17 cellular contexts compared by ENCODE assay signal in the genomic region with DNA sequence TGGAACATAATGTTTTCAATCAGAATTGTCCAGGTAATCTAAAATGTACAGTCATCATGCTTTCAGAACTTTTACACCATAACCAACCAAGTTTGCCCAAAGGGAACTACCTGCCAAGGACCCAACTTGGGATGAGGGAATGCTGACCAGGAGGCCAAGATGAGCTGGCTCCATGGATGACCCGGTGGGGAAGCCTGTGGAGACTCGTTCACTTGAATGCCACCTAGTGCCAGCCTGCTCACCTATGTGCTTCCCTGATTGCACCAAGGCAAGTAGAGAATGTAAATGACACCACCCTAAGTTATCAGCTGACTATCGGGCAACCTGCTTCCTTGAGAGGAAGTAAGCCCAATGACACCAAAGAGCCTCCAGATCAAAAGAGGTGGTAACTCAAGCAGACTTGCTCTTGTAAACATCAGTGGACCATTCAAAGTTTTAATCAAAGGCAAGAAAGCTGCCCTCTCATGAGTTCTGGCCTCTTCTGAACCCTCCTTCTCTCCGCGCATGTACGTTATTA.
DNase-seq lines count a peak whose midpoint lies in the region; ATAC-seq and TF ChIP-seq lines count a peak whose summit lies in the region.
"Had no signal": no experiment of that assay in that cellular context is flagged by ENCODE, and none has a peak within 500 bp of the region (broad histone marks: within the 10 kb centered on the region; RNA-seq: fewer than 3 reads in every experiment).

No MANE protein-coding gene starts in this region.

- peaks cover 56 to 76% (median 68%) of the 10 kb centered on the region in 10 experiments for H3K4me1 ChIP-seq in BLaER1 treated with 17β-estradiol and CSF1 and Interleukin-3, amounts not matched to agents 10 nM and 100 nM
- H3K4me1 ChIP-seq: HAP-1 had no signal

- TF ChIP-seq CTCF in endothelial cell (IDR thresholded peaks at IDR 0.05; ENCODE audit: unreplicated experiment) (no peak), nephron progenitor cell (IDR thresholded peaks at IDR 0.05) (no peak)

- peak overlapping the region in 9 of 11 experiments; percentile 51 to 88 (median 76); a peak in 17 of 22 replicates for H3K4me2 ChIP-seq in BLaER1 treated with 17β-estradiol and CSF1 and Interleukin-3, amounts not matched to agents 10 nM and 100 nM

- H3K4me3 ChIP-seq in BLaER1 treated with 17β-estradiol and CSF1 and Interleukin-3, amounts not matched to agents 10 nM and 100 nM = no peak overlapping the region
- H3K4me3 ChIP-seq: HAP-1 had no signal

- intact Hi-C loops in activated CD4-positive, alpha-beta T cell treated with anti-CD3 and anti-CD28 coated beads for 36 hours (cut with DNase I, micrococcal nuclease) = loop anchor here (2.0 to 5.0 kb wide), 3 partner anchors 80 to 297 kb away; no protein-coding TSS in a partner anchor
- intact Hi-C loops in activated T-helper 1 cell treated with anti-CD3 and anti-CD28 coated beads, Interleukin-12 subunit alpha, Interleukin-12 subunit beta, Interleukin-2, Interleukin-4 antibody, amounts not matched to agents 30 ng/mL and 10 ng/mL and 1 ng/mL, durations not matched to agents 14 hours and 24 hours and 36 hours (cut with micrococcal nuclease) = loop anchor here (2.0 to 5.0 kb wide), 2 partner anchors 18 to 282 kb away; a partner anchor contains a TSS

- no peaks in the 10 kb centered on the region for H4K20me1 ChIP-seq in BLaER1 treated with 17β-estradiol and CSF1 and Interleukin-3, amounts not matched to agents 10 nM and 100 nM

- H3K27me3 Mint-ChIP-seq in activated CD4-positive, alpha-beta T cell treated with anti-CD3 and anti-CD28 coated beads for 36 hours = no peaks in the 10 kb centered on the region
- H3K27me3 Mint-ChIP-seq in activated T-helper 1 cell treated with anti-CD3 and anti-CD28 coated beads, Interleukin-12 subunit alpha, Interleukin-12 subunit beta, Interleukin-2, Interleukin-4 antibody, amounts not matched to agents 30 ng/mL and 10 ng/mL and 1 ng/mL, durations not matched to agents 14 hours and 24 hours and 36 hours (ENCODE audit: insufficient read depth) = no peaks in the 10 kb centered on the region
- H3K27me3 Mint-ChIP-seq in endothelial cell (ENCODE audit: unreplicated experiment) (no peaks in the 10 kb centered on the region), nephron progenitor cell (ENCODE audit: low read depth, poor library complexity) (peaks cover 2% of the 10 kb centered on the region)

- peaks cover 38% of the 10 kb centered on the region for H3K4me1 Mint-ChIP-seq in activated CD4-positive, alpha-beta T cell treated with anti-CD3 and anti-CD28 coated beads for 36 hours
- H3K4me1 Mint-ChIP-seq in activated T-helper 1 cell treated with anti-CD3 and anti-CD28 coated beads, Interleukin-12 subunit alpha, Interleukin-12 subunit beta, Interleukin-2, Interleukin-4 antibody, amounts not matched to agents 30 ng/mL and 10 ng/mL and 1 ng/mL, durations not matched to agents 14 hours and 24 hours and 36 hours (ENCODE audit: low read depth) = peaks cover 36% of the 10 kb centered on the region
- no peaks in the 10 kb centered on the region for H3K4me1 Mint-ChIP-seq in endothelial cell (ENCODE audit: unreplicated experiment)
- H3K4me1 Mint-ChIP-seq in nephron progenitor cell = peaks cover 10% of the 10 kb centered on the region

- no peaks in the 10 kb centered on the region for H3K36me3 Mint-ChIP-seq in activated CD4-positive, alpha-beta T cell treated with anti-CD3 and anti-CD28 coated beads for 36 hours (ENCODE audit: low read depth)
- no peaks in the 10 kb centered on the region for H3K36me3 Mint-ChIP-seq in activated T-helper 1 cell treated with anti-CD3 and anti-CD28 coated beads, Interleukin-12 subunit alpha, Interleukin-12 subunit beta, Interleukin-2, Interleukin-4 antibody, amounts not matched to agents 30 ng/mL and 10 ng/mL and 1 ng/mL, durations not matched to agents 14 hours and 24 hours and 36 hours (ENCODE audit: low read depth)
- peaks cover 20% of the 10 kb centered on the region for H3K36me3 Mint-ChIP-seq in endothelial cell (ENCODE audit: low read depth, unreplicated experiment)
- peaks cover 2% of the 10 kb centered on the region for H3K36me3 Mint-ChIP-seq in nephron progenitor cell (ENCODE audit: low read depth)
- H3K36me3 Mint-ChIP-seq: CD8-positive, alpha-beta T cell had no signal

- 0 out of 22 replicates have a peak, but pooled peaks cover 0 to 5% (median 0%) of the 10 kb centered on the region in 11 experiments for H3K9me3 ChIP-seq in BLaER1 treated with 17β-estradiol and CSF1 and Interleukin-3, amounts not matched to agents 10 nM and 100 nM (replicated peaks in 1 of 11)
- H3K9me3 ChIP-seq: BE2C, HAP-1 had no signal

- CTCF ChIA-PET in activated CD4-positive, alpha-beta T cell treated with anti-CD3 and anti-CD28 coated beads for 36 hours (lab: Charles Lee) = interaction anchor here (0.6 kb wide), 1 partner anchor 50 kb away, joined by 3 read pairs; no protein-coding TSS in a partner anchor

- H3K27me3 ChIP-seq in BLaER1 treated with 17β-estradiol and CSF1 and Interleukin-3, amounts not matched to agents 10 nM and 100 nM = no peaks in the 10 kb centered on the region
- H3K27me3 ChIP-seq: BE2C had no signal

- no peak overlapping the region for H3K9ac ChIP-seq in BLaER1 treated with 17β-estradiol and CSF1 and Interleukin-3, amounts not matched to agents 10 nM and 100 nM

- DNase-seq in activated CD4-positive, alpha-beta T cell treated with anti-CD3 and anti-CD28 coated beads for 36 hours = no peak
- no peak for DNase-seq in activated CD4-positive, alpha-beta T cell treated with anti-CD3 and anti-CD28 coated beads for 48 hours
- no peak for DNase-seq in activated T-helper 1 cell treated with anti-CD3 and anti-CD28 coated beads, Interleukin-12 subunit alpha, Interleukin-12 subunit beta, Interleukin-2, Interleukin-4 antibody, amounts not matched to agents 30 ng/mL and 10 ng/mL and 1 ng/mL, durations not matched to agents 14 hours and 24 hours and 36 hours (ENCODE audit: low spot score)
- DNase-seq in endothelial cell (ENCODE audit: low spot score) = no peak
- no peak for DNase-seq in HuH-7.5 (ENCODE audit: low spot score)
- DNase-seq in RPMI8226 = no peak
- DNase-seq in nephron progenitor cell = no peak
- DNase-seq: 8988T; BE2C; CD8-positive, alpha-beta T cell; DMS79; Karpas-422; NCI-H1105; NCI-H1694; NCI-H524 treated with DMSO at 0.1 percent for 48 hours had no signal

- ATAC-seq in activated CD4-positive, alpha-beta T cell treated with anti-CD3 and anti-CD28 coated beads for 36 hours = no peak
- ATAC-seq: CD8-positive, alpha-beta T cell had no signal

- POLR2A ChIA-PET in activated CD4-positive, alpha-beta T cell treated with anti-CD3 and anti-CD28 coated beads for 36 hours (lab: Charles Lee) = no interaction called here

- H3K4me3 Mint-ChIP-seq in activated CD4-positive, alpha-beta T cell treated with anti-CD3 and anti-CD28 coated beads for 36 hours = no peak overlapping the region
- H3K4me3 Mint-ChIP-seq in activated T-helper 1 cell treated with anti-CD3 and anti-CD28 coated beads, Interleukin-12 subunit alpha, Interleukin-12 subunit beta, Interleukin-2, Interleukin-4 antibody, amounts not matched to agents 30 ng/mL and 10 ng/mL and 1 ng/mL, durations not matched to agents 14 hours and 24 hours and 36 hours = no peak overlapping the region
- H3K4me3 Mint-ChIP-seq in endothelial cell (ENCODE audit: unreplicated experiment) (peak overlapping the region; percentile 45), nephron progenitor cell (no peak overlapping the region)
- H3K4me3 Mint-ChIP-seq: CD8-positive, alpha-beta T cell had no signal

- peak overlapping the region; percentile 51 for H3K27ac Mint-ChIP-seq in activated CD4-positive, alpha-beta T cell treated with anti-CD3 and anti-CD28 coated beads for 36 hours
- peak overlapping the region; percentile 33 for H3K27ac Mint-ChIP-seq in activated T-helper 1 cell treated with anti-CD3 and anti-CD28 coated beads, Interleukin-12 subunit alpha, Interleukin-12 subunit beta, Interleukin-2, Interleukin-4 antibody, amounts not matched to agents 30 ng/mL and 10 ng/mL and 1 ng/mL, durations not matched to agents 14 hours and 24 hours and 36 hours
- H3K27ac Mint-ChIP-seq in endothelial cell (ENCODE audit: unreplicated experiment) (no peak overlapping the region), nephron progenitor cell (no peak overlapping the region)
- H3K27ac Mint-ChIP-seq: CD8-positive, alpha-beta T cell had no signal

- peaks cover 0 to 17% (median 7%) of the 10 kb centered on the region in 11 experiments; a peak in 14 of 22 replicates for H3K36me3 ChIP-seq in BLaER1 treated with 17β-estradiol and CSF1 and Interleukin-3, amounts not matched to agents 10 nM and 100 nM
- H3K36me3 ChIP-seq: BE2C, HAP-1 had no signal

- H3K9me3 Mint-ChIP-seq in activated CD4-positive, alpha-beta T cell treated with anti-CD3 and anti-CD28 coated beads for 36 hours (ENCODE audit: low read depth) = no peaks in the 10 kb centered on the region
- no peaks in the 10 kb centered on the region for H3K9me3 Mint-ChIP-seq in activated T-helper 1 cell treated with anti-CD3 and anti-CD28 coated beads, Interleukin-12 subunit alpha, Interleukin-12 subunit beta, Interleukin-2, Interleukin-4 antibody, amounts not matched to agents 30 ng/mL and 10 ng/mL and 1 ng/mL, durations not matched to agents 14 hours and 24 hours and 36 hours
- no peaks in the 10 kb centered on the region for H3K9me3 Mint-ChIP-seq in endothelial cell (ENCODE audit: unreplicated experiment)
- H3K9me3 Mint-ChIP-seq in nephron progenitor cell = no peaks in the 10 kb centered on the region
- H3K9me3 Mint-ChIP-seq: CD8-positive, alpha-beta T cell had no signal

- H3K27ac ChIP-seq in BLaER1 treated with 17β-estradiol and CSF1 and Interleukin-3, amounts not matched to agents 10 nM and 100 nM = peak overlapping the region in 3 of 11 experiments; percentile 57 to 77 (median 62); a peak in 3 of 22 replicates

Comparison
In these comparisons a context has a peak if more than half of its experiments do, and no peak if none do; other contexts are left out.
1. H3K27ac Mint-ChIP-seq: peak in activated CD4-positive, alpha-beta T cell treated with anti-CD3 and anti-CD28 coated beads for 36 hours (single experiment) and activated T-helper 1 cell treated with anti-CD3 and anti-CD28 coated beads, Interleukin-12 subunit alpha, Interleukin-12 subunit beta, Interleukin-2, Interleukin-4 antibody, amounts not matched to agents 30 ng/mL and 10 ng/mL and 1 ng/mL, durations not matched to agents 14 hours and 24 hours and 36 hours (single experiment); none in endothelial cell (single experiment) and nephron progenitor cell (single experiment).